In the genomic region with DNA sequence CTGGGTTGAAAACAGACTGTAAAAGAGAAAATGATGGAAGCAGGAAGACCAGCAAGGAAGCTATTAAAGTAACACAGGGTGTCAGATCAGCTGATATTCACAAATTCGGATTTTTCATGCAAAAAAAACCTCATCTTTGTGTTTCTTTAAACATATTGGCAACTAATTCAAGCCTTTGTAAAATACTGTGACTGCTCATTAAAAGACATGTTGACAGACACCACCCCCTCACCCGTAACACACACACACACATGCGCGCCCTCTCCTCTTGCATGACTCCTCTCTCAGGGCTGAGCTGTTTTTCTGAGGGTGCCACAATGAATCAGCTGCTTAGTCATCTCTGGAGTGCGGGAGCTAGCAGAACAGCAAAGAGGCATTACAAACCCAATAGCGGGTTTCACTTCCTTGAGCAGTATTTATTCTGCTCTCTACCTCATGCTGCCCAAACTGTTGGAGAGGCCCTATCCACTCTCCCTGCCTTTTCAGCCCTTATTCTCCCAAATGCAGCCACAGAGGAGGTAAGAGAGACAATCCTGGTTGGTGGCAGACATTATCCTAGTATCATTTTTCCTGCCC, we compare ENCODE assay signal across 8 cellular contexts. TPM values are rescaled to one million over a fixed set of nuclear protein-coding genes. Genes with fewer than 3 reads are reported as not detected.
DNase-seq lines count a peak whose midpoint lies in the region; ATAC-seq and TF ChIP-seq lines count a peak whose summit lies in the region.

No MANE protein-coding gene starts in this region.

- peak overlapping the region; percentile 4 to 79 (median 51) for H3K27ac Mint-ChIP-seq in CD4-positive, alpha-beta memory T cell
- peak overlapping the region; percentile 87 for H3K27ac Mint-ChIP-seq in activated T-helper 1 cell treated with anti-CD3 and anti-CD28 coated beads, Interleukin-12 subunit alpha, Interleukin-12 subunit beta, Interleukin-2, Interleukin-4 antibody, amounts not matched to agents 30 ng/mL and 10 ng/mL and 1 ng/mL, durations not matched to agents 14 hours and 24 hours and 36 hours

- no peak for TF ChIP-seq CTCF in gastroesophageal sphincter (IDR thresholded peaks at IDR 0.05)

- peak; percentile 41 to 85 (median 53) for DNase-seq in CD4-positive, alpha-beta memory T cell
- DNase-seq in RPMI7951 (ENCODE audit: low read depth): peak; percentile 96
- peak; percentile 89 for DNase-seq in activated T-helper 1 cell treated with anti-CD3 and anti-CD28 coated beads, Interleukin-12 subunit alpha, Interleukin-12 subunit beta, Interleukin-2, Interleukin-4 antibody, amounts not matched to agents 30 ng/mL and 10 ng/mL and 1 ng/mL, durations not matched to agents 14 hours and 24 hours and 36 hours (ENCODE audit: low spot score)
- peak; percentile 97 for DNase-seq in renal cortical epithelial cell (ENCODE audit: low read depth)
- DNase-seq in aorta: peak in 1 of 2 donors; percentile 87

- CTCF ChIA-PET in CD4-positive, alpha-beta memory T cell (lab: Charles Lee; ENCODE audit: partially characterized antibody): interaction anchor here (1.0 kb wide), 2 partner anchors 58 to 306 kb away, joined by 3 to 6 read pairs; no protein-coding TSS in a partner anchor

- no peak for TF ChIP-seq EP300 in gastroesophageal sphincter (IDR thresholded peaks at IDR 0.05)

- intact Hi-C loops in CD4-positive, alpha-beta memory T cell (cut with micrococcal nuclease): no loop called here
- intact Hi-C loops in activated T-helper 1 cell treated with anti-CD3 and anti-CD28 coated beads, Interleukin-12 subunit alpha, Interleukin-12 subunit beta, Interleukin-2, Interleukin-4 antibody, amounts not matched to agents 30 ng/mL and 10 ng/mL and 1 ng/mL, durations not matched to agents 14 hours and 24 hours and 36 hours (cut with micrococcal nuclease): loop anchor here (1.0 to 10.0 kb wide), 20 partner anchors 28 to 1862 kb away; partner anchors contain the start of genes ATP6V1A, BTLA, CD96 and GTPBP8
- intact Hi-C loops in aorta (cut with DNase I): no loop called here

- POLR2A ChIA-PET in CD4-positive, alpha-beta memory T cell (lab: Charles Lee; ENCODE audit: partially characterized antibody): interaction anchor here (0.8 to 0.9 kb wide), 3 partner anchors 13 to 122 kb away, joined by 3 to 4 read pairs (median 3); no protein-coding TSS in a partner anchor

- H3K4me1 ChIP-seq in CD4-positive, alpha-beta memory T cell (ENCODE audit: insufficient read depth, low read length): peaks cover 50% of the 10 kb centered on the region
- H3K4me1 ChIP-seq in gastroesophageal sphincter (peaks cover 0 to 11% (median 0%) of the 10 kb centered on the region in 3 donors), aorta (ENCODE audit: control insufficient read depth in 1 of 2, insufficient read depth in 2 of 2, low read length in 2 of 2) (no peaks in the 10 kb centered on the region)

- no peaks in the 10 kb centered on the region for H3K27me3 Mint-ChIP-seq in CD4-positive, alpha-beta memory T cell
- no peaks in the 10 kb centered on the region for H3K27me3 Mint-ChIP-seq in activated T-helper 1 cell treated with anti-CD3 and anti-CD28 coated beads, Interleukin-12 subunit alpha, Interleukin-12 subunit beta, Interleukin-2, Interleukin-4 antibody, amounts not matched to agents 30 ng/mL and 10 ng/mL and 1 ng/mL, durations not matched to agents 14 hours and 24 hours and 36 hours (ENCODE audit: insufficient read depth)

- H3K27me3 ChIP-seq in CD4-positive, alpha-beta memory T cell (ENCODE audit: insufficient read depth, low read length): no peaks in the 10 kb centered on the region
- H3K27me3 ChIP-seq in gastroesophageal sphincter (no peaks in the 10 kb centered on the region), aorta (ENCODE audit: control insufficient read depth in 1 of 2, insufficient read depth in 2 of 2, low read length in 1 of 2) (no peaks in the 10 kb centered on the region)

- H3K4me3 ChIP-seq in CD4-positive, alpha-beta memory T cell (ENCODE audit: low read length in 2 of 2): no peak overlapping the region
- no peak overlapping the region for H3K4me3 ChIP-seq in gastroesophageal sphincter
- no peak overlapping the region for H3K4me3 ChIP-seq in aorta (ENCODE audit: low read length in 2 of 2)

- H3K36me3 Mint-ChIP-seq in CD4-positive, alpha-beta memory T cell: no peaks in the 10 kb centered on the region
- peaks cover 13% of the 10 kb centered on the region for H3K36me3 Mint-ChIP-seq in activated T-helper 1 cell treated with anti-CD3 and anti-CD28 coated beads, Interleukin-12 subunit alpha, Interleukin-12 subunit beta, Interleukin-2, Interleukin-4 antibody, amounts not matched to agents 30 ng/mL and 10 ng/mL and 1 ng/mL, durations not matched to agents 14 hours and 24 hours and 36 hours (ENCODE audit: low read depth)

- 21 to 45% methylated on average over 6 of the region's 6 CpGs for WGBS in gastroesophageal sphincter (ENCODE audit: low coverage in 1 of 2), 2 donors
- WGBS in aorta, 2 donors: 7 to 8% methylated on average over 6 of the region's 6 CpGs

- no peaks in the 10 kb centered on the region for H3K9me3 Mint-ChIP-seq in CD4-positive, alpha-beta memory T cell
- H3K9me3 Mint-ChIP-seq in activated T-helper 1 cell treated with anti-CD3 and anti-CD28 coated beads, Interleukin-12 subunit alpha, Interleukin-12 subunit beta, Interleukin-2, Interleukin-4 antibody, amounts not matched to agents 30 ng/mL and 10 ng/mL and 1 ng/mL, durations not matched to agents 14 hours and 24 hours and 36 hours: no peaks in the 10 kb centered on the region

- no peak overlapping the region for H3K27ac ChIP-seq in CD4-positive, alpha-beta memory T cell (ENCODE audit: low read depth, low read length)
- H3K27ac ChIP-seq in gastroesophageal sphincter (no peak overlapping the region), aorta (ENCODE audit: low read depth in 1 of 2, low read length in 2 of 2) (no peak overlapping the region)

- no peaks in the 10 kb centered on the region for H3K36me3 ChIP-seq in CD4-positive, alpha-beta memory T cell (ENCODE audit: insufficient read depth, low read length)
- H3K36me3 ChIP-seq in gastroesophageal sphincter (no peaks in the 10 kb centered on the region), aorta (ENCODE audit: control insufficient read depth in 1 of 2, insufficient read depth in 2 of 2, low read length in 1 of 2) (no peaks in the 10 kb centered on the region)

- no peaks in the 10 kb centered on the region for H3K9me3 ChIP-seq in CD4-positive, alpha-beta memory T cell (ENCODE audit: control insufficient read depth in 1 of 2, low read length in 2 of 2)
- H3K9me3 ChIP-seq in gastroesophageal sphincter (no peaks in the 10 kb centered on the region), aorta (ENCODE audit: control insufficient read depth, low read length) (no peaks in the 10 kb centered on the region)

- TF ChIP-seq POLR2A in gastroesophageal sphincter (IDR thresholded peaks at IDR 0.05): no peak

- peaks cover 33 to 54% (median 44%) of the 10 kb centered on the region in 4 donors for H3K4me1 Mint-ChIP-seq in CD4-positive, alpha-beta memory T cell
- H3K4me1 Mint-ChIP-seq in activated T-helper 1 cell treated with anti-CD3 and anti-CD28 coated beads, Interleukin-12 subunit alpha, Interleukin-12 subunit beta, Interleukin-2, Interleukin-4 antibody, amounts not matched to agents 30 ng/mL and 10 ng/mL and 1 ng/mL, durations not matched to agents 14 hours and 24 hours and 36 hours (ENCODE audit: low read depth): peaks cover 70% of the 10 kb centered on the region

- peak; percentile 98 for ATAC-seq in GM19468 (IDR thresholded peaks at IDR 0.05; ENCODE audit: extremely low read depth, unreplicated experiment)
- ATAC-seq in HG03565 (IDR thresholded peaks at IDR 0.05; ENCODE audit: unreplicated experiment): peak; percentile 99
- peak; percentile 73 for ATAC-seq in gastroesophageal sphincter
- peak; percentile 88 for ATAC-seq in aorta (ENCODE audit: low FRiP score)

- peak overlapping the region in 7 of 8 donors; percentile 15 to 74 (median 35) for H3K4me3 Mint-ChIP-seq in CD4-positive, alpha-beta memory T cell
- peak overlapping the region; percentile 64 for H3K4me3 Mint-ChIP-seq in activated T-helper 1 cell treated with anti-CD3 and anti-CD28 coated beads, Interleukin-12 subunit alpha, Interleukin-12 subunit beta, Interleukin-2, Interleukin-4 antibody, amounts not matched to agents 30 ng/mL and 10 ng/mL and 1 ng/mL, durations not matched to agents 14 hours and 24 hours and 36 hours

RNA-seq across cellular contexts. Expression of gene CCDC80, which starts 35.8 kb away (rescaled TPM):
- total RNA-seq in CD4-positive, alpha-beta memory T cell: not detected
- polyA plus RNA-seq in CD4-positive, alpha-beta memory T cell: under 1 TPM; 0.02 TPM
- total RNA-seq in RPMI7951 (2014; rRNA removed; shearing (Covaris generic)): 29.1 and 44.6 TPM in 2 replicates
- total RNA-seq in activated T-helper 1 cell treated with anti-CD3 and anti-CD28 coated beads, Interleukin-12 subunit alpha, Interleukin-12 subunit beta, Interleukin-2, Interleukin-4 antibody, amounts not matched to agents 30 ng/mL and 10 ng/mL and 1 ng/mL, durations not matched to agents 14 hours and 24 hours and 36 hours: 0.23 TPM in 1 of 2 replicates, not detected in the other
- total RNA-seq in gastroesophageal sphincter (100 to 1,000 TPM in 2 of 4 donors, 10 to 100 TPM in 2; 30.8 to 208 (median 138) TPM), renal cortical epithelial cell (92.2 and 151 TPM in 2 replicates), aorta (1,000 to 10,000 TPM in 1 of 2 donors, 100 to 1,000 TPM in 1; 241 to 1,615 TPM)
- 10 to 100 TPM; 64.5 to 99.8 TPM for polyA plus RNA-seq in aorta

Comparison
In these comparisons a context has a peak if more than half of its experiments do, and no peak if none do; other contexts are left out.
1. RNA of gene CCDC80, which starts 35.8 kb away (total RNA-seq): 241 to 1,615 TPM in aorta, 30.8 to 208 TPM in gastroesophageal sphincter, 92.2 to 151 TPM in renal cortical epithelial cell and 29.1 to 44.6 TPM in RPMI7951; 0.23 TPM in activated T-helper 1 cell treated with anti-CD3 and anti-CD28 coated beads, Interleukin-12 subunit alpha, Interleukin-12 subunit beta, Interleukin-2, Interleukin-4 antibody, amounts not matched to agents 30 ng/mL and 10 ng/mL and 1 ng/mL, durations not matched to agents 14 hours and 24 hours and 36 hours and not detected in CD4-positive, alpha-beta memory T cell; every median in the first group is over 10 times any median in the second.
2. Peak in every context shown above with its lines, with median percentiles within 50 percentile points of each other: ATAC-seq.